Comparison of ENCODE assay signal across 21 cellular contexts in genomic region chr4:175635513-175635912, GRCh38.
A peak's percentile ranks its signal among the peaks of the same experiment; 100 is the strongest.
DNase-seq lines count a peak whose midpoint lies in the region; ATAC-seq and TF ChIP-seq lines count a peak whose summit lies in the region.
"Had no signal": no experiment of that assay in that cellular context is flagged by ENCODE, and none has a peak within 500 bp of the region (broad histone marks: within the 10 kb centered on the region; RNA-seq: fewer than 3 reads in every experiment).

No MANE protein-coding gene starts in this region.

- POLR2A ChIA-PET in PC-3 (lab: Charles Lee; ENCODE audit: unreplicated experiment) = no interaction called here

- H3K27me3 ChIP-seq in PC-3 (ENCODE audit: low read length) = no peaks in the 10 kb centered on the region
- no peaks in the 10 kb centered on the region for H3K27me3 ChIP-seq in mammary epithelial cell (ENCODE audit: insufficient read depth, low read length)
- H3K27me3 ChIP-seq: BLaER1 had no signal

- intact Hi-C loops in PC-3 (cut with micrococcal nuclease) (loop anchor here (5.0 kb wide), 1 partner anchor 547 kb away; no protein-coding TSS in a partner anchor), Right ventricle myocardium inferior (cut with DNase I) (no loop called here), mammary epithelial cell (cut with micrococcal nuclease) (no loop called here)

- WGBS in mammary epithelial cell (ENCODE audit: low coverage, missing lambda C conversion rate) = 95% methylated on average over 1 of the region's 1 CpG

- H2AFZ ChIP-seq in PC-3 (ENCODE audit: low read length) (no peak overlapping the region), mammary epithelial cell (ENCODE audit: low read depth, low read length) (no peak overlapping the region)
- H2AFZ ChIP-seq: GM23338 had no signal

- DNase-seq in NAMALWA (ENCODE audit: low spot score) (peak; percentile 7), PC-3 (peak; percentile 78), memory B cell (ENCODE audit: low spot score in 2 of 2) (no peak), retina (peak; percentile 29), Right ventricle myocardium inferior (ENCODE audit: missing footprints) (no peak), foreskin fibroblast (no peak), mesothelial cell of epicardium (ENCODE audit: low spot score in 2 of 2, unreplicated experiment in 2 of 2) (no peak), mammary epithelial cell (no peak)
- DNase-seq: CD4-positive, CD25-positive, alpha-beta regulatory T cell; CD8-positive, alpha-beta T cell; DMS 273 treated with DMSO at 0.1 percent for 48 hours; DMS79; EL; GDM1; H9; HFFc6 had no signal

- H3K4me3 Mint-ChIP-seq in memory B cell (no peak overlapping the region), mesothelial cell of epicardium (no peak overlapping the region)
- H3K4me3 Mint-ChIP-seq: B cell; CD4-positive, CD25-positive, alpha-beta regulatory T cell; CD8-positive, alpha-beta T cell; GM23338; H9; HFFc6 had no signal

- BruUV-seq in PC-3 (replicated peaks; lab: Mats Ljungman, UMichigan) (no TSS peak), mammary epithelial cell (replicated peaks; lab: Mats Ljungman, UMichigan) (no TSS peak)

- peaks cover 15% of the 10 kb centered on the region for H3F3A ChIP-seq in PC-3 (ENCODE audit: low read length, unreplicated experiment)

- in situ Hi-C loops in mammary epithelial cell (cut with MboI; ENCODE audit: low sequenced_read_pairs in 2 of 2) = no loop called here

- H3K27me3 Mint-ChIP-seq in memory B cell = no peaks in the 10 kb centered on the region
- H3K27me3 Mint-ChIP-seq in mesothelial cell of epicardium (ENCODE audit: low read depth) = no peaks in the 10 kb centered on the region
- H3K27me3 Mint-ChIP-seq: B cell; CD4-positive, CD25-positive, alpha-beta regulatory T cell had no signal

- H3K36me3 ChIP-seq in PC-3 (ENCODE audit: low read depth, low read length) (no peaks in the 10 kb centered on the region), mammary epithelial cell (ENCODE audit: insufficient read depth, low read length) (no peaks in the 10 kb centered on the region)
- H3K36me3 ChIP-seq: BLaER1 had no signal

- H3K9ac ChIP-seq in PC-3 (ENCODE audit: low read length) (no peak overlapping the region), mammary epithelial cell (ENCODE audit: insufficient read depth, low read length) (no peak overlapping the region)
- H3K9ac ChIP-seq: BLaER1 had no signal

- peaks cover 35% of the 10 kb centered on the region for H3K4me1 ChIP-seq in PC-3 (ENCODE audit: insufficient read depth, low read length)
- H3K4me1 ChIP-seq in mammary epithelial cell (ENCODE audit: insufficient read depth, low read length) = no peaks in the 10 kb centered on the region
- H3K4me1 ChIP-seq: BLaER1 had no signal

- H3K4me1 Mint-ChIP-seq in memory B cell (peaks cover 3% of the 10 kb centered on the region), mesothelial cell of epicardium (peaks cover 3% of the 10 kb centered on the region)
- H3K4me1 Mint-ChIP-seq: B cell; CD4-positive, CD25-positive, alpha-beta regulatory T cell had no signal

- H3K27ac Mint-ChIP-seq in memory B cell (peak overlapping the region; percentile 21), mesothelial cell of epicardium (no peak overlapping the region)
- H3K27ac Mint-ChIP-seq: B cell; CD4-positive, CD25-positive, alpha-beta regulatory T cell; CD8-positive, alpha-beta T cell; GM23338; H9; HFFc6 had no signal

- TF ChIP-seq CTCF in PC-3 (conservative IDR thresholded peaks at IDR 0.05; ENCODE audit: low read depth, low read length) (no peak), foreskin fibroblast (IDR thresholded peaks at IDR 0.05; ENCODE audit: low read depth, low read length) (no peak), mesothelial cell of epicardium (IDR thresholded peaks at IDR 0.05; ENCODE audit: unreplicated experiment) (no peak), mammary epithelial cell (conservative IDR thresholded peaks at IDR 0.05 in 1 of 2, IDR thresholded peaks at IDR 0.05 in 1 of 2; ENCODE audit: extremely low read depth in 1 of 2, insufficient read depth in 1 of 2, low read depth in 1 of 2, low read length in 2 of 2) (no peak)

- peak; percentile 63 for ATAC-seq in PC-3
- no peak for ATAC-seq in memory B cell (ENCODE audit: low read depth)
- ATAC-seq in Right ventricle myocardium inferior = no peak
- ATAC-seq: CD8-positive, alpha-beta T cell; GM12878; GM23338 had no signal

- H3K9me3 Mint-ChIP-seq in memory B cell (no peaks in the 10 kb centered on the region), mesothelial cell of epicardium (no peaks in the 10 kb centered on the region)
- H3K9me3 Mint-ChIP-seq: CD8-positive, alpha-beta T cell; GM23338; H9; HFFc6 had no signal

- no peaks in the 10 kb centered on the region for H4K20me1 ChIP-seq in PC-3 (ENCODE audit: low read length)
- H4K20me1 ChIP-seq in mammary epithelial cell (ENCODE audit: insufficient read depth, low read length) = no peaks in the 10 kb centered on the region
- H4K20me1 ChIP-seq: BLaER1 had no signal

- peak overlapping the region; percentile 75 for H3K4me2 ChIP-seq in PC-3 (ENCODE audit: low read length)
- no peak overlapping the region for H3K4me2 ChIP-seq in mammary epithelial cell (ENCODE audit: insufficient read depth, low read depth, low read length)
- H3K4me2 ChIP-seq: BLaER1, GM23338 had no signal

- H3K9me3 ChIP-seq in PC-3 (ENCODE audit: low read length) (no peaks in the 10 kb centered on the region), mammary epithelial cell (replicated peaks; ENCODE audit: insufficient read depth, low read length) (no peaks in the 10 kb centered on the region)
- H3K9me3 ChIP-seq: BLaER1 had no signal

- H3K27ac ChIP-seq in PC-3 (ENCODE audit: low read length) (peak overlapping the region; percentile 96), mammary epithelial cell (ENCODE audit: insufficient read depth, low read depth, low read length) (no peak overlapping the region)
- H3K27ac ChIP-seq: BLaER1, C4-2B had no signal

- CTCF ChIA-PET in PC-3 (lab: Charles Lee) = no interaction called here
- CTCF ChIA-PET in mammary epithelial cell (lab: Charles Lee; ENCODE audit: low non-redundant PET) = no interaction called here

- H3K79me2 ChIP-seq in PC-3 (ENCODE audit: low read length) (no peaks in the 10 kb centered on the region), mammary epithelial cell (ENCODE audit: insufficient read depth, low read length) (no peaks in the 10 kb centered on the region)

- dilution Hi-C loops in mammary epithelial cell (cut with HindIII; ENCODE audit: low sequenced_read_pairs) = no loop called here

- H3K9me2 ChIP-seq in PC-3 (replicated peaks; ENCODE audit: low read length) = no peaks in the 10 kb centered on the region

- no peak overlapping the region for H3K4me3 ChIP-seq in PC-3 (ENCODE audit: low read length)
- no peak overlapping the region for H3K4me3 ChIP-seq in foreskin fibroblast (ENCODE audit: low read depth in 1 of 2, low read length in 2 of 2)
- no peak overlapping the region for H3K4me3 ChIP-seq in mammary epithelial cell (replicated peaks in 1 of 3; ENCODE audit: insufficient read depth in 1 of 3, low read depth in 2 of 3, low read length in 3 of 3)
- H3K4me3 ChIP-seq: BLaER1, GM12878, GM23338 had no signal

- H3K36me3 Mint-ChIP-seq in memory B cell (peaks cover 1% of the 10 kb centered on the region), mesothelial cell of epicardium (no peaks in the 10 kb centered on the region)
- H3K36me3 Mint-ChIP-seq: CD4-positive, CD25-positive, alpha-beta regulatory T cell; CD8-positive, alpha-beta T cell had no signal

Comparison
In these comparisons a context has a peak if more than half of its experiments do, and no peak if none do; other contexts are left out.
1. DNase-seq: peak in NAMALWA (single experiment), PC-3 (single experiment) and retina (single experiment); none in memory B cell (0 of 2), Right ventricle myocardium inferior (single experiment), foreskin fibroblast (0 of 2), mesothelial cell of epicardium (0 of 2) and mammary epithelial cell (single experiment).